ENCODE assay signal across 20 cellular contexts in genomic region chr11:112844530-112844929, GRCh38.
DNase-seq lines count a peak whose midpoint lies in the region; ATAC-seq, FAIRE-seq and TF ChIP-seq lines count a peak whose summit lies in the region.
"Had no signal": no experiment of that assay in that cellular context is flagged by ENCODE, and none has a peak within 500 bp of the region (broad histone marks: within the 10 kb centered on the region; RNA-seq: fewer than 3 reads in every experiment).

No MANE protein-coding gene starts in this region.

- H3K27ac Mint-ChIP-seq in GM23338 (no peak overlapping the region), Caco-2 (ENCODE audit: unreplicated experiment) (no peak overlapping the region)
- H3K27ac Mint-ChIP-seq: T-helper 2 cell treated with Interferon-gamma antibody and Interleukin-4, amounts not matched to agents 5 μg/mL and 100 μg/mL, for 36 hours had no signal

- H3K9me2 ChIP-seq in GM23338 (ENCODE audit: insufficient read depth) = peaks cover 7% of the 10 kb centered on the region; the same call in 1 of the 2 replicates

- no peaks in the 10 kb centered on the region for H4K20me1 ChIP-seq in GM23338 (replicated peaks; ENCODE audit: insufficient read depth)

- ATAC-seq in GM23338 = no peak
- no peak for ATAC-seq in HG03280 (IDR thresholded peaks at IDR 0.05; ENCODE audit: unreplicated experiment)
- ATAC-seq: activated CD4-positive, CD25-positive, alpha-beta regulatory T cell treated with anti-CD3 and anti-CD28 coated beads, Interleukin-2, amount 50 U/mL, for 24 hours; gastrocnemius medialis; GM12878 had no signal

- H3K9me3 ChIP-seq in ectodermal cell (ENCODE audit: control insufficient read depth, low read length) = no peaks in the 10 kb centered on the region
- no peaks in the 10 kb centered on the region for H3K9me3 ChIP-seq in Caco-2
- H3K9me3 ChIP-seq: gastrocnemius medialis had no signal

- H3K27me3 ChIP-seq in GM23338 (ENCODE audit: insufficient read depth) (no peaks in the 10 kb centered on the region), ectodermal cell (ENCODE audit: control insufficient read depth, insufficient read depth, low read length, poor library complexity, severe bottlenecking) (no peaks in the 10 kb centered on the region), Caco-2 (replicated peaks; ENCODE audit: control insufficient read depth, insufficient read depth, low read length) (no peaks in the 10 kb centered on the region)
- H3K27me3 ChIP-seq: gastrocnemius medialis had no signal

- no peak overlapping the region for H3K4me3 Mint-ChIP-seq in GM23338
- no peak overlapping the region for H3K4me3 Mint-ChIP-seq in Caco-2 (ENCODE audit: unreplicated experiment)
- H3K4me3 Mint-ChIP-seq: T-helper 2 cell treated with Interferon-gamma antibody and Interleukin-4, amounts not matched to agents 5 μg/mL and 100 μg/mL, for 36 hours had no signal

- in situ Hi-C loops in GM13976 (cut with MboI; ENCODE audit: low sequenced_read_pairs, unreplicated experiment) = no loop called here

- CTCF ChIA-PET in Caco-2 (lab: Charles Lee) = no interaction called here

- H3K9me3 Mint-ChIP-seq in GM23338 (no peaks in the 10 kb centered on the region), Caco-2 (ENCODE audit: unreplicated experiment) (no peaks in the 10 kb centered on the region)
- H3K9me3 Mint-ChIP-seq: T-helper 2 cell treated with Interferon-gamma antibody and Interleukin-4, amounts not matched to agents 5 μg/mL and 100 μg/mL, for 36 hours had no signal

- no peaks in the 10 kb centered on the region for H3K79me2 ChIP-seq in GM23338 (replicated peaks; ENCODE audit: insufficient read depth)

- no peak overlapping the region for H3K4me2 ChIP-seq in GM23338

- intact Hi-C loops in Caco-2 (cut with micrococcal nuclease; ENCODE audit: unreplicated experiment) = no loop called here

- H3K36me3 ChIP-seq in GM23338 (ENCODE audit: insufficient read depth) (no peaks in the 10 kb centered on the region), ectodermal cell (ENCODE audit: control insufficient read depth, insufficient read depth, low read length) (no peaks in the 10 kb centered on the region), Caco-2 (ENCODE audit: control insufficient read depth, insufficient read depth, low read length) (no peaks in the 10 kb centered on the region)
- H3K36me3 ChIP-seq: gastrocnemius medialis had no signal

- H3K36me3 Mint-ChIP-seq in GM23338 (ENCODE audit: low read depth) (no peaks in the 10 kb centered on the region), Caco-2 (ENCODE audit: insufficient read depth, unreplicated experiment) (no peaks in the 10 kb centered on the region)

- FAIRE-seq in HTR-8/SVneo (lab: Jason Lieb, UNC) = no peak
- FAIRE-seq: G401.6, GM12878 had no signal

- H3K27ac ChIP-seq in GM23338 (ENCODE audit: low read depth) (no peak overlapping the region), ectodermal cell (ENCODE audit: insufficient read depth, low read depth, low read length, poor library complexity, severe bottlenecking) (peak overlapping the region; percentile 39)
- H3K27ac ChIP-seq: gastrocnemius medialis had no signal

- no TSS peak for BruUV-seq in Caco-2 (replicated peaks; lab: Mats Ljungman, UMichigan)

- H3F3A ChIP-seq in GM23338 (replicated peaks; ENCODE audit: low read depth) = no peaks in the 10 kb centered on the region

- POLR2A ChIA-PET in Caco-2 (lab: Charles Lee) = no interaction called here

- no peaks in the 10 kb centered on the region for H3K4me1 ChIP-seq in GM23338 (ENCODE audit: insufficient read depth)
- peaks cover 7% of the 10 kb centered on the region for H3K4me1 ChIP-seq in ectodermal cell (ENCODE audit: control insufficient read depth, insufficient read depth, low read length)
- no peaks in the 10 kb centered on the region for H3K4me1 ChIP-seq in Caco-2
- H3K4me1 ChIP-seq: gastrocnemius medialis had no signal

- H3K4me3 ChIP-seq in GM23338 (no peak overlapping the region), ectodermal cell (ENCODE audit: insufficient read depth, low read depth, low read length) (no peak overlapping the region), Caco-2 (ENCODE audit: low read depth, low read length) (no peak overlapping the region)
- H3K4me3 ChIP-seq: gastrocnemius medialis, GM12878 had no signal

- peaks cover 1% of the 10 kb centered on the region for H3K27me3 Mint-ChIP-seq in GM23338 (ENCODE audit: insufficient read depth, low read depth, poor library complexity)
- H3K27me3 Mint-ChIP-seq in Caco-2 (ENCODE audit: insufficient read depth, unreplicated experiment) = peaks cover 19% of the 10 kb centered on the region

- DNase-seq in GM23338 (ENCODE audit: low spot score) (peak; percentile 8), inferior parietal cortex (ENCODE audit: extremely low spot score) (peak; percentile 85), putamen (ENCODE audit: low spot score) (peak; percentile 96), GM13976 (ENCODE audit: low spot score) (no peak), Caco-2 (no peak), HTR-8/SVneo (ENCODE audit: insufficient read length, low spot score) (no peak)
- DNase-seq: activated effector memory CD4-positive, alpha-beta T cell treated with anti-CD3 and anti-CD28 coated beads, Interleukin-2, amount 50 U/mL, for 16 hours; aorta; gastrocnemius medialis; IMR-90; mammary epithelial cell; NCI-H187 treated with DMSO at 0.1 percent for 48 hours; SHP77; stimulated activated CD4-positive, alpha-beta T cell treated with anti-CD3 and anti-CD28 coated beads, Interleukin-2, amount 100 ng/mL, for 48 hours had no signal

- no peak for TF ChIP-seq CTCF in GM23338 (conservative IDR thresholded peaks at IDR 0.05; ENCODE audit: low read depth in 2 of 2)
- TF ChIP-seq CTCF in GM13976 (IDR thresholded peaks at IDR 0.05; ENCODE audit: borderline replicate concordance, control extremely low read depth, extremely low read depth, insufficient read depth, missing control alignments) = no peak
- TF ChIP-seq CTCF in Caco-2 (IDR thresholded peaks at IDR 0.05; ENCODE audit: insufficient read depth in 1 of 2, low read depth in 1 of 2, low read length in 1 of 2, severe bottlenecking in 1 of 2, unreplicated experiment in 1 of 2) = no peak

- H3K4me1 Mint-ChIP-seq in GM23338 = no peaks in the 10 kb centered on the region
- H3K4me1 Mint-ChIP-seq in Caco-2 (ENCODE audit: low read depth, unreplicated experiment) = no peaks in the 10 kb centered on the region

- H2AFZ ChIP-seq in GM23338 = no peak overlapping the region

TF ChIP-seq in GM23338, 12 proteins besides CTCF, POLR2A, EP300 and RAD21 (continues in another document):
- TF ChIP-seq ZNF331 (CRISPR knock-in tag; IDR thresholded peaks at IDR 0.05; ENCODE audit: low read depth) (no peak), ZNF462 (CRISPR knock-in tag; IDR thresholded peaks at IDR 0.05) (no peak), STAT1 (IDR thresholded peaks at IDR 0.05; ENCODE audit: unreplicated experiment) (no peak), ZNF114 (CRISPR knock-in tag; IDR thresholded peaks at IDR 0.05) (no peak)

Comparison
In these comparisons a context has a peak if more than half of its experiments do, and no peak if none do; other contexts are left out.
1. DNase-seq: peak in GM23338 (single experiment), inferior parietal cortex (single experiment) and putamen (single experiment); none in GM13976 (single experiment), Caco-2 (0 of 2) and HTR-8/SVneo (single experiment).